In the genomic region with DNA sequence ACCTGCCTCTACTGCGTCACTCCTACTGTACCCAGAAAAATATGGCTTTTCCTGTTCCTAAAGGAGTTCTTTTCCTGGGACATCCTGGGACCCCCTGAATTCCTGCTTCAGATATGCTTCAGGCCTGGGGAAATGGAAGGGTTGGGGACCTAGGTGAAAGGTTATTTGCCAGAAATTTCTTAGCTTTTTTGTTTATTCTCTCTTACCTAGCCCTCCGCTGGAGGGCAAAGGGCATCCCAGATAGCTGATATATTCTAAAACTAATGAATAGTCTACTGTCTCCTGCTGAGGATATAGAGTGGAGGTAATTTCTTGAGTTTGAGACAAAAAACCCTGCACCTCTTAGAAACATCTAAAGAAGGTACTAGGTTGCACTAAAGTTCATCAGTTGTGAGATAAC, we compare ENCODE assay signal across 27 cellular contexts.
"Had no signal": no experiment of that assay in that cellular context is flagged by ENCODE, and none has a peak within 500 bp of the region (broad histone marks: within the 10 kb centered on the region; RNA-seq: fewer than 3 reads in every experiment).

No MANE protein-coding gene starts in this region.

- H3K27ac Mint-ChIP-seq: dendritic cell treated with granulocyte-macrophage colony-stimulating factor and Interleukin-4, amounts not matched to agents 40 ng/mL and 50 ng/mL, for 4 days; effector memory CD8-positive, alpha-beta T cell; endodermal cell; immature natural killer cell had no signal

- H3K4me3 Mint-ChIP-seq: dendritic cell treated with granulocyte-macrophage colony-stimulating factor and Interleukin-4, amounts not matched to agents 40 ng/mL and 50 ng/mL, for 4 days; effector memory CD8-positive, alpha-beta T cell; endodermal cell; immature natural killer cell had no signal

- H3K36me3 ChIP-seq: colonic mucosa, esophagus squamous epithelium, gastrocnemius medialis, heart right ventricle, left ventricle myocardium inferior, lower lobe of right lung had no signal

- H3K27me3 ChIP-seq: colonic mucosa, gastrocnemius medialis, heart right ventricle had no signal

- H3K4me3 ChIP-seq: colonic mucosa, esophagus squamous epithelium, gastrocnemius medialis, heart right ventricle, left ventricle myocardium inferior, lower lobe of right lung had no signal

- H3K27me3 Mint-ChIP-seq: dendritic cell treated with granulocyte-macrophage colony-stimulating factor and Interleukin-4, amounts not matched to agents 40 ng/mL and 50 ng/mL, for 4 days had no signal

- H3K9me3 Mint-ChIP-seq: dendritic cell treated with granulocyte-macrophage colony-stimulating factor and Interleukin-4, amounts not matched to agents 40 ng/mL and 50 ng/mL, for 4 days; effector memory CD8-positive, alpha-beta T cell; endodermal cell; immature natural killer cell had no signal

- H3K27ac ChIP-seq: colonic mucosa, epithelial cell of prostate, esophagus squamous epithelium, gastrocnemius medialis, heart right ventricle, left ventricle myocardium inferior, lower lobe of right lung had no signal

- H3K4me1 ChIP-seq: colonic mucosa had no signal

- ATAC-seq: effector memory CD8-positive, alpha-beta T cell; esophagus mucosa; gastrocnemius medialis; heart right ventricle; left colon; left lobe of liver; lower lobe of right lung had no signal

- DNase-seq: colonic mucosa; cortex of kidney; effector CD8-positive, alpha-beta T cell; effector memory CD8-positive, alpha-beta T cell; endodermal cell; erythroblast; esophagus squamous epithelium; foreskin fibroblast; foreskin melanocyte; gastrocnemius medialis; glutamatergic neuron; head of caudate nucleus; heart right ventricle; hypothalamus; immature natural killer cell; islet precursor cell; kidney; kidney glomerular epithelial cell; left colon; left ventricle myocardium inferior; lower lobe of right lung; mesenchymal stem cell; midbrain had no signal

- H3K9me3 ChIP-seq: colonic mucosa, esophagus squamous epithelium, gastrocnemius medialis, heart right ventricle, left ventricle myocardium inferior, lower lobe of right lung had no signal
